8 cellular contexts compared by ENCODE assay signal in genomic region chr5:149828161-149829011, GRCh38.
DNase-seq lines count a peak whose midpoint lies in the region; ATAC-seq and TF ChIP-seq lines count a peak whose summit lies in the region.

No MANE protein-coding gene starts in this region.

- no peak for ATAC-seq in HG03025 (IDR thresholded peaks at IDR 0.05; ENCODE audit: low FRiP score, unreplicated experiment)

- H3K27me3 ChIP-seq in adipocyte (replicated peaks; ENCODE audit: control insufficient read depth, insufficient read depth, low read length), result no peaks in the 10 kb centered on the region
- no peaks in the 10 kb centered on the region for H3K27me3 ChIP-seq in left ventricle myocardium inferior (ENCODE audit: low read depth)
- H3K27me3 ChIP-seq in rectal smooth muscle tissue (ENCODE audit: control insufficient read depth, insufficient read depth, low read length), result no peaks in the 10 kb centered on the region

- H3K9ac ChIP-seq in adipocyte (ENCODE audit: low read length) (no peak overlapping the region), rectal smooth muscle tissue (ENCODE audit: low read length) (no peak overlapping the region)

- DNase-seq in GM03348 (ENCODE audit: low spot score), result peak; percentile 94
- DNase-seq in NCI-H128 (lab: John Stamatoyannopoulos, UW; ENCODE audit: unreplicated experiment), result peak; percentile 42
- peak; percentile 68 for DNase-seq in T follicular helper cell (ENCODE audit: low read depth)
- peak; percentile 98 for DNase-seq in adipocyte (ENCODE audit: low read depth)
- peak; percentile 87 for DNase-seq in left ventricle myocardium inferior

- H3K9me3 ChIP-seq in HEK293 (ENCODE audit: control insufficient read depth, insufficient read depth, low read depth, low read length) (no peaks in the 10 kb centered on the region), adipocyte (ENCODE audit: control insufficient read depth, low read length) (no peaks in the 10 kb centered on the region), left ventricle myocardium inferior (replicated peaks) (no peaks in the 10 kb centered on the region)

- TF ChIP-seq CTCF in HEK293 (tag by site-specific recombination; IDR thresholded peaks at IDR 0.05) (peak; percentile 65), left ventricle myocardium inferior (IDR thresholded peaks at IDR 0.05; ENCODE audit: borderline replicate concordance) (peak; percentile 88)

- H3K4me3 ChIP-seq in HEK293 (ENCODE audit: low read depth, low read length) (no peak overlapping the region), adipocyte (ENCODE audit: low read length) (no peak overlapping the region), left ventricle myocardium inferior (no peak overlapping the region), rectal smooth muscle tissue (ENCODE audit: low read length) (no peak overlapping the region)

- CTCF ChIA-PET in HEK293 (lab: Yijun Ruan, JAX), result interaction anchor here (0.6 to 21.2 kb wide), 25 partner anchors 8 to 228 kb away, joined by 3 to 355 read pairs (median 5); no protein-coding TSS in a partner anchor

- POLR2A ChIA-PET in HEK293 (lab: Yijun Ruan, JAX), result interaction anchor here (1.1 to 1.3 kb wide), 2 partner anchors 14 to 132 kb away, joined by 3 to 4 read pairs; partner anchors contain the start of gene SLC26A2

- H3K4me1 ChIP-seq in HEK293 (ENCODE audit: control insufficient read depth, insufficient read depth, low read length) (no peaks in the 10 kb centered on the region), adipocyte (ENCODE audit: control insufficient read depth, insufficient read depth, low read length) (peaks cover 4% of the 10 kb centered on the region), left ventricle myocardium inferior (peaks cover 76% of the 10 kb centered on the region), rectal smooth muscle tissue (ENCODE audit: control insufficient read depth, insufficient read depth, low read length) (peaks cover 34% of the 10 kb centered on the region)

- H3K27ac ChIP-seq in HEK293 (ENCODE audit: extremely low read depth, low read depth, low read length) (no peak overlapping the region), left ventricle myocardium inferior (replicated peaks) (peak overlapping the region; percentile 88), rectal smooth muscle tissue (ENCODE audit: low read depth, low read length) (peak overlapping the region; percentile 89)

- peaks cover 0 to 10% of the 10 kb centered on the region in 2 experiments; a peak in 1 of 3 replicates for H3K36me3 ChIP-seq in HEK293 (ENCODE audit: control insufficient read depth in 2 of 2, insufficient read depth in 1 of 2, low read length in 2 of 2)
- H3K36me3 ChIP-seq in adipocyte (ENCODE audit: control insufficient read depth, insufficient read depth, low read length, severe bottlenecking), result peaks cover 25% of the 10 kb centered on the region
- H3K36me3 ChIP-seq in left ventricle myocardium inferior, result peaks cover 43% of the 10 kb centered on the region
- H3K36me3 ChIP-seq in rectal smooth muscle tissue (ENCODE audit: control insufficient read depth, insufficient read depth, low read length), result peaks cover 5% of the 10 kb centered on the region

- intact Hi-C loops in left ventricle myocardium inferior (cut with micrococcal nuclease), result loop anchor here (2.0 to 5.0 kb wide), 2 partner anchors 162 to 191 kb away; no protein-coding TSS in a partner anchor

TF ChIP-seq in HEK293, 187 proteins besides CTCF, POLR2A, EP300 and RAD21:
- TF ChIP-seq ZSCAN30 (tag by site-specific recombination; IDR thresholded peaks at IDR 0.05) (0 out of 2 replicates have a peak, but pooled peaks have one; percentile 33), ZNF660 (tag by site-specific recombination; IDR thresholded peaks at IDR 0.05) (peak; percentile 75), SP7 (tag by site-specific recombination; IDR thresholded peaks at IDR 0.05) (peak; percentile 25; the same call in 1 of the 2 replicates), ZNF2 (tag by site-specific recombination; IDR thresholded peaks at IDR 0.05) (peak; percentile 44; the same call in 1 of the 2 replicates), ZNF830 (tag by site-specific recombination; IDR thresholded peaks at IDR 0.05; ENCODE audit: low read depth) (no peak), ZBTB20 (tag by site-specific recombination; IDR thresholded peaks at IDR 0.05) (peak; percentile 72; the same call in 1 of the 2 replicates), ZNF654 (tag by site-specific recombination; IDR thresholded peaks at IDR 0.05; ENCODE audit: low read depth) (peak; percentile 96), ZNF521 (tag by site-specific recombination; IDR thresholded peaks at IDR 0.05) (no peak), ZNF76 (tag by site-specific recombination; IDR thresholded peaks at IDR 0.05; ENCODE audit: borderline replicate concordance, low read depth) (peak; percentile 48; the same call in 1 of the 2 replicates), ZBTB48 (tag by site-specific recombination; IDR thresholded peaks at IDR 0.05) (0 out of 2 replicates have a peak, but pooled peaks have one; percentile 15)

Comparison
In these comparisons a context has a peak if more than half of its experiments do, and no peak if none do; other contexts are left out.
1. DNase-seq: peak in every context shown above with its lines; median percentile 98 in adipocyte; 94 in GM03348; 87 in left ventricle myocardium inferior; 68 in T follicular helper cell; 42 in NCI-H128.